Comparison of ENCODE assay signal across 1 cellular context in the genomic region with DNA sequence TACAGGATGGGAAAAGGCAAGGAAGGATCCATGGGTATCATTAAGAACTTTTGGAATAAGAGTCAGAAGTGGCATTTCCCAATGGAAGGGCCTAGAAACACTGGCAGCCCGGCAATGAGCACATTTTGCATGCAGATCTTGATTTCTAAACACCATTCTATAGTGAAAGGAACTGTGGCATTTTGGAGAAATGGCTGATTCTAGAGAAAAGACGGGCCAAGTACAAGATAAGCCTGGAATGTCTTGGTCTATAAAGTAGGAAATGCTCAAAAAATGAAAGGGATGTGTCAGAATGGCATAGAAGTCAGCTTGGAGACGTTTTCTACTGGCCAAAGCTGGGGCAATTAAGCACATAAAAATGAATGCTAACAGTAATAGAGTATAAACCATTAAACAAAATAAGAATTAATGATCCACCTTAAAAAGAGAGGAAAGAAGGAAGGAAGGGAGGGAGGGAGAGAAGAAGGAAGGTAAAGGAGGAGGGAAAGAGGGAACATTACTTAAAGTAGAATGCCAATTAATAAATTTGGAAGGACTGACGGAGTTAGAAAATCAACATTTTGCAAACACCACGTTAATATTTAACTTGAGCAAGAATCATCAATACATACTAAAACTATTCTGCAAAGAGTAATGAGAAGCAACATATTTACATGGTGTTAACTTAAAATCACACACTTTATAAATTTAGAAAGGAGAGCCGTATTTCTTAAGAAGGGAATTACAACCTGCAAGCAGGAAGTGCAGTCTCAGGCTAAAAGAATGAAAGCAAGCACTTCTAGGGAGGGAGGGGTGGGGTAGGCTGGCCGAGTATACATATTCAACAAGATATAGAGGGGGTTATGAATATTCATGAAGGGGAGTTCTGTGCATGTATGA.
TF ChIP-seq lines count a peak whose summit lies in the region.

No MANE protein-coding gene starts in this region.

TF ChIP-seq in HepG2, 621 proteins besides CTCF, POLR2A, EP300 and RAD21 (continued from another document):
- TF ChIP-seq, protein P1, sequence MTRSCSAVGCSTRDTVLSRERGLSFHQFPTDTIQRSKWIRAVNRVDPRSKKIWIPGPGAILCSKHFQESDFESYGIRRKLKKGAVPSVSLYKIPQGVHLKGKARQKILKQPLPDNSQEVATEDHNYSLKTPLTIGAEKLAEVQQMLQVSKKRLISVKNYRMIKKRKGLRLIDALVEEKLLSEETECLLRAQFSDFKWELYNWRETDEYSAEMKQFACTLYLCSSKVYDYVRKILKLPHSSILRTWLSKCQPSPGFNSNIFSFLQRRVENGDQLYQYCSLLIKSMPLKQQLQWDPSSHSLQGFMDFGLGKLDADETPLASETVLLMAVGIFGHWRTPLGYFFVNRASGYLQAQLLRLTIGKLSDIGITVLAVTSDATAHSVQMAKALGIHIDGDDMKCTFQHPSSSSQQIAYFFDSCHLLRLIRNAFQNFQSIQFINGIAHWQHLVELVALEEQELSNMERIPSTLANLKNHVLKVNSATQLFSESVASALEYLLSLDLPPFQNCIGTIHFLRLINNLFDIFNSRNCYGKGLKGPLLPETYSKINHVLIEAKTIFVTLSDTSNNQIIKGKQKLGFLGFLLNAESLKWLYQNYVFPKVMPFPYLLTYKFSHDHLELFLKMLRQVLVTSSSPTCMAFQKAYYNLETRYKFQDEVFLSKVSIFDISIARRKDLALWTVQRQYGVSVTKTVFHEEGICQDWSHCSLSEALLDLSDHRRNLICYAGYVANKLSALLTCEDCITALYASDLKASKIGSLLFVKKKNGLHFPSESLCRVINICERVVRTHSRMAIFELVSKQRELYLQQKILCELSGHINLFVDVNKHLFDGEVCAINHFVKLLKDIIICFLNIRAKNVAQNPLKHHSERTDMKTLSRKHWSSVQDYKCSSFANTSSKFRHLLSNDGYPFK (CRISPR knock-in tag; IDR thresholded peaks at IDR 0.05; ENCODE audit: borderline replicate concordance), result no peak
- TF ChIP-seq, protein P2, sequence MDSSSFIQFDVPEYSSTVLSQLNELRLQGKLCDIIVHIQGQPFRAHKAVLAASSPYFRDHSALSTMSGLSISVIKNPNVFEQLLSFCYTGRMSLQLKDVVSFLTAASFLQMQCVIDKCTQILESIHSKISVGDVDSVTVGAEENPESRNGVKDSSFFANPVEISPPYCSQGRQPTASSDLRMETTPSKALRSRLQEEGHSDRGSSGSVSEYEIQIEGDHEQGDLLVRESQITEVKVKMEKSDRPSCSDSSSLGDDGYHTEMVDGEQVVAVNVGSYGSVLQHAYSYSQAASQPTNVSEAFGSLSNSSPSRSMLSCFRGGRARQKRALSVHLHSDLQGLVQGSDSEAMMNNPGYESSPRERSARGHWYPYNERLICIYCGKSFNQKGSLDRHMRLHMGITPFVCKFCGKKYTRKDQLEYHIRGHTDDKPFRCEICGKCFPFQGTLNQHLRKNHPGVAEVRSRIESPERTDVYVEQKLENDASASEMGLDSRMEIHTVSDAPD (CRISPR knock-in tag; IDR thresholded peaks at IDR 0.05), result no peak
- TF ChIP-seq TSC22D2 (CRISPR knock-in tag; IDR thresholded peaks at IDR 0.05; ENCODE audit: borderline replicate concordance), result no peak
